10 cellular contexts compared by ENCODE assay signal in the genomic region with DNA sequence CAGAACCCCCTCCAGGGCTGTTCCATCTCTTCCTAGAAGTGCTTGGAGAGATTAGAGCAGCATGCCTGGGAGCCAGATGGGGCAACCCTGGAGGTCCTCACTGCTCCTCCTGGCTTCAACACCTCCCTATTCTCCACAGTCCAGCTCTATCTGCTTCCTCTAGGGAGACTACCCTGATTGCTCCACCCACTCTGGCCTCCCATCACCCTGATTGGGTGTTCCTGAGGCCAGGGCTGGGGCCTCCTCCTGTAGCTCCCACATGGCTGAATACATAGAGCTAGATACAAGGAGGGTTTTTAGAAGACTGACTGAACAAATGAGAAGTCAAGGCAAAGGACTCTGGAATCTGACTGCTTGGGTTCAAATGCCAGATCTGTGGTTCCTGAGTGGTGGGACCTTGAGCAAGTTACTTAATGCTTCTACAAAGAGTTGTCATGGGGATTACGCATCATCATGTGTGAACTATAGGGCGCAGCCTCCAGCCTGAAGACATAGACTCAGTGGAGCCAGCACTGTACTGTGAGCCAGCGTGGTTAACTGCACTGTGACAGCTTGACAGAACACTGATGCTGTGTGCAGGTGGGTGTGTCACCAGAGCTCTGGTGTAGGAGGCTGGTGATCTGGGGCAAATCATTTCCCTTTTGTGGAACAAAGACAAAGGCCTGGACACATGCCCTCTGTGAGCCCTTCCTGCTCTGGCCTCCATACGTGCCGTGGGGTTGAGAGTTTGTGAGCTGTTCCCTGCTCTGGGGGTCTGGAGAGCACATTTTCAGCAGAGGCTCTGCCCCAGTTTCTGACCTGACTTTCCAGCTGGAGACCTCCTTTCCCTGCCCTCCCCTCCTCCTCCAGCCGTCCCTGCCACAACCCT.
A peak's percentile ranks its signal among the peaks of the same experiment; 100 is the strongest.
DNase-seq lines count a peak whose midpoint lies in the region; ATAC-seq and TF ChIP-seq lines count a peak whose summit lies in the region.
"Had no signal": no experiment of that assay in that cellular context is flagged by ENCODE, and none has a peak within 500 bp of the region (broad histone marks: within the 10 kb centered on the region; RNA-seq: fewer than 3 reads in every experiment).

No MANE protein-coding gene starts in this region.

- CTCF ChIA-PET in PC-9 (lab: Charles Lee) = no interaction called here

- H3K9me3 ChIP-seq in GM23248 (ENCODE audit: low read depth) (no peaks in the 10 kb centered on the region), PC-9 (ENCODE audit: insufficient read depth, low read depth) (no peaks in the 10 kb centered on the region)
- H3K9me3 ChIP-seq: MG63 had no signal

- H3K27ac ChIP-seq in GM23248 (no peak overlapping the region), PC-9 (no peak overlapping the region)

- H3F3A ChIP-seq in GM23248 (ENCODE audit: insufficient read depth) = no peaks in the 10 kb centered on the region
- no peaks in the 10 kb centered on the region for H3F3A ChIP-seq in PC-9 (ENCODE audit: insufficient read depth, low read depth)

- POLR2A ChIA-PET in PC-9 (lab: Charles Lee; ENCODE audit: unreplicated experiment) = no interaction called here

- no peaks in the 10 kb centered on the region for H3K79me2 ChIP-seq in GM23248 (ENCODE audit: insufficient read depth)
- no peaks in the 10 kb centered on the region for H3K79me2 ChIP-seq in PC-9 (ENCODE audit: low read depth)

- H3K27me3 ChIP-seq in GM23248 (replicated peaks; ENCODE audit: insufficient read depth) (no peaks in the 10 kb centered on the region; the same call in 1 of the 2 replicates), PC-9 (ENCODE audit: insufficient read depth, low read depth) (peaks cover 19% of the 10 kb centered on the region)
- H3K27me3 ChIP-seq: MG63 had no signal

- in situ Hi-C loops in GM23248 (cut with MboI) = no loop called here

- TF ChIP-seq CTCF in fibroblast of pulmonary artery (IDR thresholded peaks at IDR 0.05; ENCODE audit: low read length, missing control alignments) (no peak), PC-9 (conservative IDR thresholded peaks at IDR 0.05) (no peak)

- no peaks in the 10 kb centered on the region for H3K4me1 ChIP-seq in GM23248 (ENCODE audit: insufficient read depth)
- no peaks in the 10 kb centered on the region for H3K4me1 ChIP-seq in PC-9 (replicated peaks; ENCODE audit: insufficient read depth)

- intact Hi-C loops in sciatic nerve (cut with DNase I) = no loop called here
- intact Hi-C loops in PC-9 (cut with micrococcal nuclease; ENCODE audit: unreplicated experiment) = no loop called here

- ATAC-seq in sciatic nerve = no peak
- ATAC-seq in HG03159 (IDR thresholded peaks at IDR 0.05; ENCODE audit: unreplicated experiment) = no peak

- no peak overlapping the region for H2AFZ ChIP-seq in GM23248
- H2AFZ ChIP-seq in PC-9 = no peak overlapping the region

- H3K36me3 ChIP-seq in GM23248 (ENCODE audit: low read depth) = no peaks in the 10 kb centered on the region
- no peaks in the 10 kb centered on the region for H3K36me3 ChIP-seq in PC-9 (ENCODE audit: low read depth)
- H3K36me3 ChIP-seq: MG63 had no signal

- no peak overlapping the region for H3K9ac ChIP-seq in GM23248

- no TSS peak for BruUV-seq in PC-9 (replicated peaks; lab: Mats Ljungman, UMichigan)

- peak; percentile 60 for DNase-seq in GM23248
- DNase-seq in NCI-H1694 (lab: John Stamatoyannopoulos, UW) = peak; percentile 45
- peak; percentile 44 for DNase-seq in fibroblast of pulmonary artery (ENCODE audit: low read depth)
- DNase-seq in sciatic nerve (ENCODE audit: low spot score) = peak; percentile 13
- no peak for DNase-seq in OCI-M2 (lab: John Stamatoyannopoulos, UW; ENCODE audit: unreplicated experiment)
- DNase-seq in PC-9 = no peak
- DNase-seq: MG63, NCI-H526 treated with DMSO at 0.1 percent for 48 hours, T-helper 9 cell had no signal

- H3K4me3 ChIP-seq in GM23248 (no peak overlapping the region), fibroblast of pulmonary artery (replicated peaks; ENCODE audit: low read depth, low read length) (no peak overlapping the region), PC-9 (no peak overlapping the region)
- H3K4me3 ChIP-seq: MG63 had no signal

- H3K9me2 ChIP-seq in GM23248 (ENCODE audit: insufficient read depth) = no peaks in the 10 kb centered on the region
- no peaks in the 10 kb centered on the region for H3K9me2 ChIP-seq in PC-9 (ENCODE audit: insufficient read depth)

- H4K20me1 ChIP-seq in GM23248 (ENCODE audit: insufficient read depth) = no peaks in the 10 kb centered on the region
- H4K20me1 ChIP-seq in PC-9 (ENCODE audit: insufficient read depth) = no peaks in the 10 kb centered on the region

- WGBS in GM23248 (ENCODE audit: low coverage in 1 of 2, low lambda C conversion rate in 2 of 2, missing lambda C conversion rate in 2 of 2), 2 experiments = 3 to 9% methylated on average over 6 of the region's 6 CpGs

- H3K4me2 ChIP-seq in GM23248 (ENCODE audit: unreplicated experiment) = no peak overlapping the region
- no peak overlapping the region for H3K4me2 ChIP-seq in PC-9

Comparison
In these comparisons a context has a peak if more than half of its experiments do, and no peak if none do; other contexts are left out.
1. DNase-seq: peak in GM23248 (single experiment), NCI-H1694 (single experiment), fibroblast of pulmonary artery (single experiment) and sciatic nerve (single experiment); none in OCI-M2 (single experiment) and PC-9 (0 of 2).